12 cellular contexts compared by ENCODE assay signal in genomic region chr12:78403136-78403535, GRCh38.
DNase-seq lines count a peak whose midpoint lies in the region; TF ChIP-seq lines count a peak whose summit lies in the region.
"Had no signal": no experiment of that assay in that cellular context is flagged by ENCODE, and none has a peak within 500 bp of the region (broad histone marks: within the 10 kb centered on the region; RNA-seq: fewer than 3 reads in every experiment).

No MANE protein-coding gene starts in this region.

- DNase-seq in Daoy (ENCODE audit: low read depth) (peak; percentile 43), NCI-H146 treated with DMSO at 0.1 percent for 48 hours (lab: John Stamatoyannopoulos, UW; ENCODE audit: unreplicated experiment) (peak; percentile 38), brain microvascular endothelial cell (peak; percentile 90), posterior vena cava (ENCODE audit: low spot score) (no peak), NCI-H2081 treated with DMSO at 0.1 percent for 48 hours (lab: John Stamatoyannopoulos, UW) (no peak), germinal center (ENCODE audit: low spot score) (no peak)
- DNase-seq in effector CD4-positive, alpha-beta T cell = no peak
- DNase-seq: activated CD4-positive, alpha-beta T cell treated with anti-CD3 and anti-CD28 coated beads for 36 hours; activated effector memory CD4-positive, alpha-beta T cell treated with anti-CD3 and anti-CD28 coated beads, Interleukin-2, amount 50 U/mL, for 16 hours; Right ventricle myocardium superior; stimulated activated naive B cell treated with anti-CD40 and anti-IgM and Interleukin-4, amounts not matched to agents 10 μg/mL and 1 μg/mL and 100 μg/mL, for 72 hours had no signal

- H3K9me3 ChIP-seq in mesodermal cell (ENCODE audit: control insufficient read depth, low read length) = no peaks in the 10 kb centered on the region

- H3K4me3 ChIP-seq in brain microvascular endothelial cell (ENCODE audit: low read depth, low read length) (no peak overlapping the region), mesodermal cell (ENCODE audit: extremely low read depth, insufficient read depth, low read length, poor library complexity, severe bottlenecking) (no peak overlapping the region)

- H3K4me1 ChIP-seq in mesodermal cell (ENCODE audit: control insufficient read depth, insufficient read depth, low read length, poor library complexity, severe bottlenecking) = peaks cover 3% of the 10 kb centered on the region

- intact Hi-C loops in posterior vena cava (cut with DNase I) = no loop called here

- WGBS in mesodermal cell (ENCODE audit: insufficient coverage in 2 of 2), 2 experiments = no CpG with 5 or more reads among the region's 1 CpG

- H3K27ac ChIP-seq in brain microvascular endothelial cell (peak overlapping the region; percentile 70), mesodermal cell (ENCODE audit: low read depth, low read length, severe bottlenecking) (peak overlapping the region; percentile 52)

- H3K27me3 ChIP-seq in brain microvascular endothelial cell (replicated peaks) = no peaks in the 10 kb centered on the region

- no peaks in the 10 kb centered on the region for H3K36me3 ChIP-seq in brain microvascular endothelial cell (replicated peaks)
- no peaks in the 10 kb centered on the region for H3K36me3 ChIP-seq in mesodermal cell (ENCODE audit: control insufficient read depth, insufficient read depth, low read length)

- in situ Hi-C loops in brain microvascular endothelial cell (cut with HindIII; ENCODE audit: low pct_ligation_motif_present, low sequenced_read_pairs) = no loop called here

- TF ChIP-seq CTCF in brain microvascular endothelial cell (IDR thresholded peaks at IDR 0.05; ENCODE audit: low read depth, low read length, missing control alignments) = no peak

Comparison
In these comparisons a context has a peak if more than half of its experiments do, and no peak if none do; other contexts are left out.
1. DNase-seq: peak in Daoy (single experiment), NCI-H146 treated with DMSO at 0.1 percent for 48 hours (single experiment) and brain microvascular endothelial cell (single experiment); none in posterior vena cava (single experiment), NCI-H2081 treated with DMSO at 0.1 percent for 48 hours (single experiment), effector CD4-positive, alpha-beta T cell (single experiment) and germinal center (single experiment).